23 cellular contexts compared by ENCODE assay signal in genomic region chr6:155244434-155244833, GRCh38. TPM values are rescaled to one million over a fixed set of nuclear protein-coding genes. Genes with fewer than 3 reads are reported as not detected.
DNase-seq lines count a peak whose midpoint lies in the region; ATAC-seq and TF ChIP-seq lines count a peak whose summit lies in the region.
"Had no signal": no experiment of that assay in that cellular context is flagged by ENCODE, and none has a peak within 500 bp of the region (broad histone marks: within the 10 kb centered on the region; RNA-seq: fewer than 3 reads in every experiment).

No MANE protein-coding gene starts in this region.

- no peaks in the 10 kb centered on the region for H3K27me3 Mint-ChIP-seq in Caco-2 (ENCODE audit: insufficient read depth, unreplicated experiment)
- no peaks in the 10 kb centered on the region for H3K27me3 Mint-ChIP-seq in endodermal cell (ENCODE audit: insufficient read depth)
- H3K27me3 Mint-ChIP-seq: CD4-positive, alpha-beta T cell had no signal

- 90 to 100% methylated on average over 1 to 4 of the region's 4 CpGs for WGBS in endodermal cell (ENCODE audit: insufficient coverage in 1 of 2, insufficient read length in 1 of 2), 2 experiments
- 82% methylated on average over 4 of the region's 4 CpGs for WGBS in right cardiac atrium

- peaks cover 12% of the 10 kb centered on the region for H3K9me3 Mint-ChIP-seq in Caco-2 (ENCODE audit: unreplicated experiment)
- H3K9me3 Mint-ChIP-seq in endodermal cell = peaks cover 1% of the 10 kb centered on the region
- H3K9me3 Mint-ChIP-seq: CD4-positive, alpha-beta T cell had no signal

- no peaks in the 10 kb centered on the region for H3K27me3 ChIP-seq in Caco-2 (replicated peaks; ENCODE audit: control insufficient read depth, insufficient read depth, low read length)
- no peaks in the 10 kb centered on the region for H3K27me3 ChIP-seq in endodermal cell (ENCODE audit: control insufficient read depth, insufficient read depth, low read length, poor library complexity, severe bottlenecking)
- H3K27me3 ChIP-seq in right cardiac atrium (ENCODE audit: control insufficient read depth, insufficient read depth) = no peaks in the 10 kb centered on the region
- H3K27me3 ChIP-seq: BLaER1 had no signal

- CTCF ChIA-PET in Caco-2 (lab: Charles Lee) = no interaction called here

- H3K27ac ChIP-seq in endodermal cell (ENCODE audit: low read depth, low read length) (no peak overlapping the region), right cardiac atrium (ENCODE audit: low read length) (no peak overlapping the region)
- H3K27ac ChIP-seq: BLaER1, KMS-11 had no signal

- BruUV-seq in Caco-2 (replicated peaks; lab: Mats Ljungman, UMichigan) = TSS peak; percentile 5

- H3K36me3 Mint-ChIP-seq in Caco-2 (ENCODE audit: insufficient read depth, unreplicated experiment) (peaks cover 31% of the 10 kb centered on the region), endodermal cell (ENCODE audit: low read depth) (peaks cover 28% of the 10 kb centered on the region)

- DNase-seq in Caco-2 (no peak), NCI-H82 (lab: John Stamatoyannopoulos, UW) (peak; percentile 91), endodermal cell (peak; percentile 3), retinal pigment epithelial cell (ENCODE audit: low read depth) (peak; percentile 90), right cardiac atrium (no peak), HK-2 (ENCODE audit: unreplicated experiment) (no peak)
- DNase-seq: CD4-positive, alpha-beta T cell; COR-L47; DMS153; NCI-H1092 treated with DMSO at 0.1 percent for 48 hours; NCI-H1436 treated with DMSO at 0.1 percent for 48 hours; NCI-H2029; NCI-H446 treated with DMSO at 0.1 percent for 48 hours; NCI-H526 treated with DMSO at 0.1 percent for 48 hours; NK-92 treated with Interleukin-12 subunit alpha and Interleukin-12 subunit beta, amount 100 ng/mL, for 24 hours had no signal

- H3K4me3 Mint-ChIP-seq in Caco-2 (ENCODE audit: unreplicated experiment) = no peak overlapping the region
- H3K4me3 Mint-ChIP-seq in endodermal cell = no peak overlapping the region
- H3K4me3 Mint-ChIP-seq: CD4-positive, alpha-beta T cell; GM23338 had no signal

- peaks cover 11% of the 10 kb centered on the region for H3K4me1 Mint-ChIP-seq in Caco-2 (ENCODE audit: low read depth, unreplicated experiment)
- H3K4me1 Mint-ChIP-seq in endodermal cell = no peaks in the 10 kb centered on the region

- peaks cover 21% of the 10 kb centered on the region for H3K4me1 ChIP-seq in Caco-2
- H3K4me1 ChIP-seq in endodermal cell (ENCODE audit: control insufficient read depth, insufficient read depth, low read length) = no peaks in the 10 kb centered on the region
- H3K4me1 ChIP-seq in right cardiac atrium (ENCODE audit: control insufficient read depth, insufficient read depth, low read length) = no peaks in the 10 kb centered on the region
- H3K4me1 ChIP-seq: BLaER1, HAP-1 had no signal

- H3K27ac Mint-ChIP-seq in Caco-2 (ENCODE audit: unreplicated experiment) = no peak overlapping the region
- H3K27ac Mint-ChIP-seq in endodermal cell = no peak overlapping the region
- H3K27ac Mint-ChIP-seq: CD4-positive, alpha-beta T cell; GM23338 had no signal

- H3K9me3 ChIP-seq in Caco-2 = no peaks in the 10 kb centered on the region
- no peaks in the 10 kb centered on the region for H3K9me3 ChIP-seq in endodermal cell (ENCODE audit: control insufficient read depth, low read length)
- H3K9me3 ChIP-seq in right cardiac atrium (ENCODE audit: control insufficient read depth, low read length) = no peaks in the 10 kb centered on the region
- H3K9me3 ChIP-seq: HAP-1 had no signal

- TF ChIP-seq CTCF in Caco-2 (IDR thresholded peaks at IDR 0.05; ENCODE audit: insufficient read depth in 1 of 2, low read depth in 1 of 2, low read length in 1 of 2, severe bottlenecking in 1 of 2, unreplicated experiment in 1 of 2) = no peak
- no peak for TF ChIP-seq CTCF in endodermal cell (conservative IDR thresholded peaks at IDR 0.05)
- no peak for TF ChIP-seq CTCF in retinal pigment epithelial cell (conservative IDR thresholded peaks at IDR 0.05; ENCODE audit: low read depth, low read length)

- no peak overlapping the region for H3K4me3 ChIP-seq in Caco-2 (ENCODE audit: low read depth, low read length)
- no peak overlapping the region for H3K4me3 ChIP-seq in endodermal cell (ENCODE audit: low read length)
- no peak overlapping the region for H3K4me3 ChIP-seq in retinal pigment epithelial cell (ENCODE audit: low read length)
- H3K4me3 ChIP-seq in right cardiac atrium (ENCODE audit: low read length) = no peak overlapping the region
- H3K4me3 ChIP-seq: BLaER1, GM23338, HAP-1 had no signal

- POLR2A ChIA-PET in Caco-2 (lab: Charles Lee) = no interaction called here

- H3K36me3 ChIP-seq in Caco-2 (ENCODE audit: control insufficient read depth, insufficient read depth, low read length) (peaks cover 2% of the 10 kb centered on the region; the same call in 1 of the 2 replicates), endodermal cell (ENCODE audit: control insufficient read depth, insufficient read depth, low read length) (peaks cover 27% of the 10 kb centered on the region)
- H3K36me3 ChIP-seq: HAP-1 had no signal

- no peak overlapping the region for H3K9ac ChIP-seq in endodermal cell (ENCODE audit: extremely low read depth, low read length, poor library complexity, severe bottlenecking)
- H3K9ac ChIP-seq: BLaER1, KMS-11 had no signal

- ATAC-seq in right cardiac atrium = no peak
- ATAC-seq in GM18511 (IDR thresholded peaks at IDR 0.05; ENCODE audit: unreplicated experiment) = no peak
- ATAC-seq: GM23338, SK-N-SH treated with all-trans-retinoic acid at 6 μM for 48 hours had no signal

- intact Hi-C loops in Caco-2 (cut with micrococcal nuclease; ENCODE audit: unreplicated experiment) = loop anchor here (10.0 kb wide), 1 partner anchor 380 kb away; no protein-coding TSS in a partner anchor
- intact Hi-C loops in right cardiac atrium (cut with DNase I) = loop anchor here in 1 of 4 donors (10.0 kb wide), 1 partner anchor 360 kb away; no protein-coding TSS in a partner anchor

RNA-seq across cellular contexts. Expression of gene CLDN20, which starts 19.4 kb away (rescaled TPM):
- total RNA-seq in Caco-2 (2022) (not detected in 2 replicates), endodermal cell (not detected), right cardiac atrium (not detected)
- polyA plus RNA-seq in endodermal cell (2013, experiment 1 of 2) = not detected
- not detected for polyA plus RNA-seq in endodermal cell (2013, experiment 2 of 2)
- not detected for polyA plus RNA-seq in right cardiac atrium
- total RNA-seq: CD4-positive, alpha-beta T cell; G401; GM23338; HT1080 had no signal

Comparison
In these comparisons a context has a peak if more than half of its experiments do, and no peak if none do; other contexts are left out.
1. DNase-seq: peak in NCI-H82 (single experiment), endodermal cell (single experiment) and retinal pigment epithelial cell (single experiment); none in Caco-2 (0 of 2), right cardiac atrium (0 of 3) and HK-2 (single experiment).